ENCODE assay signal across 28 cellular contexts in the genomic region with DNA sequence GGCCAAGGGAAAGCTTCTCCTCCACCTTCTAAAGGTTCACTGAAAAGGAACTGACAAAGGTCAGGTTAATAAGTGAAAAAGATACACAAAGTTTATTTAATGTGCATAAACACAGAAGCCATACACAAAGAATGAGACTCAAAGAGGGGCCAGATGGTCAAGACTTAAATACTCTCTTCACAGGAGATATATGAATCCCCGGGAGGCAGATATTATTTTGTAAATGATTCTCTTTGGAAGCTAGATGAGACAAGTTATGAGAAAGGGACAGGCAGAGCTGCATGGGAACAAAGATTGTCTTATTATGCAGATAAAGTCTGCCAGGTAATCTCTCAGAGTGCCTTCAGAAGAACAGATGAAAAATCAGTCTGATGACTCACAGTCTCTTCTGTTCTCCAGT.
"Had no signal": no experiment of that assay in that cellular context is flagged by ENCODE, and none has a peak within 500 bp of the region (broad histone marks: within the 10 kb centered on the region; RNA-seq: fewer than 3 reads in every experiment).

No MANE protein-coding gene starts in this region.

- H3K4me3 Mint-ChIP-seq: dendritic cell treated with granulocyte-macrophage colony-stimulating factor and Interleukin-4, amounts not matched to agents 40 ng/mL and 50 ng/mL, for 4 days; endodermal cell; memory B cell; natural killer cell; neural crest cell; stimulated activated naive CD8-positive, alpha-beta T cell treated with anti-CD3 and anti-CD28 coated beads, Interleukin-15, amount 100 ng/mL, for 72 hours had no signal

- H3K27ac Mint-ChIP-seq: dendritic cell treated with granulocyte-macrophage colony-stimulating factor and Interleukin-4, amounts not matched to agents 40 ng/mL and 50 ng/mL, for 4 days; endodermal cell; memory B cell; natural killer cell had no signal

- H3K9me3 ChIP-seq: gastrocnemius medialis, neutrophil, prostate gland, right atrium auricular region, suprapubic skin, thyroid gland, vagina had no signal

- H3K9me3 Mint-ChIP-seq: dendritic cell treated with granulocyte-macrophage colony-stimulating factor and Interleukin-4, amounts not matched to agents 40 ng/mL and 50 ng/mL, for 4 days; memory B cell; stimulated activated naive CD8-positive, alpha-beta T cell treated with anti-CD3 and anti-CD28 coated beads, Interleukin-15, amount 100 ng/mL, for 72 hours had no signal

- H3K36me3 Mint-ChIP-seq: memory B cell, natural killer cell had no signal

- H3K27me3 Mint-ChIP-seq: dendritic cell treated with granulocyte-macrophage colony-stimulating factor and Interleukin-4, amounts not matched to agents 40 ng/mL and 50 ng/mL, for 4 days; stimulated activated naive CD8-positive, alpha-beta T cell treated with anti-CD3 and anti-CD28 coated beads, Interleukin-15, amount 100 ng/mL, for 72 hours had no signal

- H3K27me3 ChIP-seq: gastrocnemius medialis, neutrophil, right atrium auricular region, suprapubic skin, thyroid gland, vagina had no signal

- DNase-seq: effector CD8-positive, alpha-beta T cell; endodermal cell; foreskin fibroblast; gastrocnemius medialis; kidney; natural killer cell; stimulated activated CD4-positive, alpha-beta T cell treated with anti-CD3 and anti-CD28 coated beads, Interleukin-12 subunit alpha, Interleukin-12 subunit beta, amount 100 ng/mL, for 4 hours; stimulated activated CD4-positive, alpha-beta T cell treated with anti-CD3 and anti-CD28 coated beads, Interleukin-1b, Interleukin-23, amount 100 ng/mL, for 48 hours; stimulated activated CD4-positive, alpha-beta T cell treated with anti-CD3 and anti-CD28 coated beads, Interleukin-4, amount 100 ng/mL, for 1 hour; stimulated activated CD8-positive, alpha-beta memory T cell treated with anti-CD3 and anti-CD28 coated beads, Interleukin-4, amount 100 ng/mL, for 48 hours; stimulated activated naive CD4-positive, alpha-beta T cell; stimulated activated naive CD8-positive, alpha-beta T cell treated with anti-CD3 and anti-CD28 coated beads, Interleukin-15, amount 100 ng/mL, for 72 hours; thyroid gland; trophoblast cell had no signal

- FAIRE-seq: kidney had no signal

- H3K4me1 Mint-ChIP-seq: memory B cell; natural killer cell; stimulated activated naive CD8-positive, alpha-beta T cell treated with anti-CD3 and anti-CD28 coated beads, Interleukin-15, amount 100 ng/mL, for 72 hours had no signal

- H3K4me2 ChIP-seq: smooth muscle cell had no signal

- H3K4me3 ChIP-seq: gastrocnemius medialis, lung, prostate gland, right atrium auricular region, smooth muscle cell, suprapubic skin, thyroid gland, vagina had no signal

- H3K4me1 ChIP-seq: gastrocnemius medialis, prostate gland, right atrium auricular region, suprapubic skin, thyroid gland, vagina had no signal

- H3K36me3 ChIP-seq: gastrocnemius medialis, neutrophil, prostate gland, right atrium auricular region, suprapubic skin, thyroid gland, vagina had no signal

- H3K27ac ChIP-seq: epithelial cell of prostate, gastrocnemius medialis, neutrophil, prostate gland, right atrium auricular region, suprapubic skin, thyroid gland, vagina had no signal

- ATAC-seq: esophagus mucosa; gastrocnemius medialis; left lobe of liver; natural killer cell; sciatic nerve; stimulated activated naive CD8-positive, alpha-beta T cell treated with anti-CD3 and anti-CD28 coated beads, Interleukin-15, amount 100 ng/mL, for 72 hours had no signal
